Comparison of ENCODE assay signal across 30 cellular contexts in the genomic region with DNA sequence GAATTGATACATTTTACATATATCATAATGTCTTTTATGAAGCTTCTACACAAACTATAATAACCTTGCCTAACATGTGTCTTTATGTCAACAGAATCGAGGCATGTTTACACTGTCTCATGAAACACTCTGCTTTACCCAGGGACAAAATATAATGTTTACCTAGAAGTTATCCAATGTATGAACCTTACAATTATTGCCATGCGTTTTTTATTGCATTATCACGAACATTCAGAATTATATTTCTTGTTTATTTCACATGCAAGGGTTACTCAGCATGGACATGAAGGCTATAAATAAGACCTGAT. TPM values are rescaled to one million over a fixed set of nuclear protein-coding genes. Genes with fewer than 3 reads are reported as not detected.
DNase-seq lines count a peak whose midpoint lies in the region; ATAC-seq and TF ChIP-seq lines count a peak whose summit lies in the region.
"Had no signal": no experiment of that assay in that cellular context is flagged by ENCODE, and none has a peak within 500 bp of the region (broad histone marks: within the 10 kb centered on the region; RNA-seq: fewer than 3 reads in every experiment).

No MANE protein-coding gene starts in this region.

- no peaks in the 10 kb centered on the region for H3K4me1 ChIP-seq in tibial artery
- H3K4me1 ChIP-seq: BE2C, SJCRH30 had no signal

- DNase-seq in NCI-H1417 (lab: John Stamatoyannopoulos, UW) (peak in 2 of 3 experiments; percentile 40 to 73), NCI-H1417 treated with DMSO at 0.1 percent for 48 hours (lab: John Stamatoyannopoulos, UW) (no peak), DMS53 (lab: John Stamatoyannopoulos, UW) (peak; percentile 68), NCI-H748 (lab: John Stamatoyannopoulos, UW; ENCODE audit: unreplicated experiment) (peak; percentile 39), left lobe of liver (ENCODE audit: low spot score) (no peak), tibial artery (no peak)
- DNase-seq: 8988T; ACHN; BE2C; CD8-positive, alpha-beta memory T cell; DMS79; EL; GDM1; GOT3; HCEC 1CT; Karpas-422; NCI-H1092 treated with DMSO at 0.1 percent for 48 hours; NCI-H1694; NCI-H446; NCI-H526 treated with DMSO at 0.1 percent for 48 hours; NK-92 treated with Interleukin-12 subunit alpha and Interleukin-12 subunit beta, amount 100 ng/mL, for 24 hours; PC-9; SJCRH30; T-helper 17 cell had no signal

- H3K36me3 ChIP-seq in tibial artery: peaks cover 5 to 53% (median 32%) of the 10 kb centered on the region in 3 donors
- H3K36me3 ChIP-seq: BE2C, SJCRH30 had no signal

- no peaks in the 10 kb centered on the region for H3K27me3 ChIP-seq in tibial artery
- H3K27me3 ChIP-seq: BE2C, SJCRH30 had no signal

- intact Hi-C loops in tibial artery (cut with DNase I; ENCODE audit: low total_unique reads): no loop called here

- H3K9me3 ChIP-seq in tibial artery: peaks cover 0 to 4% (median 0%) of the 10 kb centered on the region in 3 donors
- H3K9me3 ChIP-seq: BE2C, SJCRH30 had no signal

- no peak overlapping the region for H3K27ac ChIP-seq in tibial artery
- H3K27ac ChIP-seq: HL-60, PC-9, SJCRH30 had no signal

- ATAC-seq in left lobe of liver (peak; percentile 71), esophagus mucosa (no peak), HG03432 (IDR thresholded peaks at IDR 0.05; ENCODE audit: unreplicated experiment) (no peak)
- ATAC-seq: GM12878, Right ventricle myocardium inferior, SK-N-SH treated with all-trans-retinoic acid at 6 μM for 48 hours, T-helper 17 cell had no signal

- no peak for TF ChIP-seq CTCF in tibial artery (IDR thresholded peaks at IDR 0.05)

- H3K4me3 ChIP-seq in tibial artery: no peak overlapping the region
- H3K4me3 ChIP-seq: GM12878, PC-9, SJCRH30 had no signal

RNA-seq across cellular contexts. Expression of a gene that starts 19.8 kb away (rescaled TPM):
- total RNA-seq in left lobe of liver (0.68 TPM), esophagus mucosa (0.48 TPM)
- total RNA-seq: PC-9, SJCRH30 had no signal

Comparison
In these comparisons a context has a peak if more than half of its experiments do, and no peak if none do; other contexts are left out.
1. DNase-seq: peak in NCI-H1417 (2 of 3), DMS53 (single experiment) and NCI-H748 (single experiment); none in NCI-H1417 treated with DMSO at 0.1 percent for 48 hours (single experiment), left lobe of liver (single experiment) and tibial artery (0 of 2).